Comparison of ENCODE assay signal across 1 cellular context in genomic region chr22:49457946-49458707, GRCh38.
TF ChIP-seq lines count a peak whose summit lies in the region.

No MANE protein-coding gene starts in this region.

TF ChIP-seq in HEK293, 187 proteins besides CTCF, POLR2A, EP300 and RAD21 (continued from another document):
- TF ChIP-seq ZNF311 (tag by site-specific recombination; IDR thresholded peaks at IDR 0.05; ENCODE audit: borderline replicate concordance): peak; percentile 72; the same call in 1 of the 2 replicates
- TF ChIP-seq ZNF670 (tag by site-specific recombination; IDR thresholded peaks at IDR 0.05; ENCODE audit: low read depth): 0 out of 2 replicates have a peak, but pooled peaks have one; percentile 26
- TF ChIP-seq SETDB1 (IDR thresholded peaks at IDR 0.05; ENCODE audit: insufficient read length, low read length): no peak
- no peak for TF ChIP-seq ZNF175 (tag by site-specific recombination; IDR thresholded peaks at IDR 0.05)
